ENCODE assay signal across 3 cellular contexts in the genomic region with DNA sequence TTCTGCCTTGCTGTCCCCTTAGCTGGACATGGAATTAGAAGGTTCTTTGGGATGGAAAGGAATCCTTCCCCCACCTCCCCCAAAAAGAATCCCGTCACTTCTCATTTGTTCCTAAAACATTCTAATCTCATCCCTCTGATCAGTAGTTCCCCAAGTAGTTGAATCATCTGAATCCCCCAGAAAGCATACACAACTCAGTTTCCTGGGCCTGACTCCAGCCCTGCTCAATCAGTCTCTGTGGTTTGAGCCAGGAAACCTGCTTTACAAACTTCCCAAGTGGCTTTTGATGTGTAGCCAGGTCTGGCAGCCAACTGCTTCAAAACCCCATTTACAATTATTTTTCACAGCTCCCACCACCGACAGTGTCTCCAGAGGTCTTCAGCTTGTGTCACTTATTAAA.
TF ChIP-seq lines count a peak whose summit lies in the region.

No MANE protein-coding gene starts in this region.

TF ChIP-seq in SK-N-SH, 30 proteins besides CTCF, POLR2A, EP300 and RAD21:
- TF ChIP-seq TCF12 (IDR thresholded peaks at IDR 0.05): peak; percentile 54
- TF ChIP-seq MEF2A (IDR thresholded peaks at IDR 0.05; ENCODE audit: borderline replicate concordance, low read depth): no peak
- no peak for TF ChIP-seq ELF1 (IDR thresholded peaks at IDR 0.05)
- TF ChIP-seq JUND (IDR thresholded peaks at IDR 0.05): peak; percentile 57
- TF ChIP-seq, protein P1, sequence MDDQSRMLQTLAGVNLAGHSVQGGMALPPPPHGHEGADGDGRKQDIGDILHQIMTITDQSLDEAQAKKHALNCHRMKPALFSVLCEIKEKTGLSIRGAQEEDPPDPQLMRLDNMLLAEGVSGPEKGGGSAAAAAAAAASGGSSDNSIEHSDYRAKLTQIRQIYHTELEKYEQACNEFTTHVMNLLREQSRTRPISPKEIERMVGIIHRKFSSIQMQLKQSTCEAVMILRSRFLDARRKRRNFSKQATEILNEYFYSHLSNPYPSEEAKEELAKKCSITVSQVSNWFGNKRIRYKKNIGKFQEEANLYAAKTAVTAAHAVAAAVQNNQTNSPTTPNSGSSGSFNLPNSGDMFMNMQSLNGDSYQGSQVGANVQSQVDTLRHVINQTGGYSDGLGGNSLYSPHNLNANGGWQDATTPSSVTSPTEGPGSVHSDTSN (IDR thresholded peaks at IDR 0.05): peak; percentile 61
- peak; percentile 78 for TF ChIP-seq NFIC (IDR thresholded peaks at IDR 0.05; ENCODE audit: borderline replicate concordance)
- peak; percentile 50; the same call in 1 of the 2 replicates for TF ChIP-seq FOSL2 (IDR thresholded peaks at IDR 0.05; ENCODE audit: borderline replicate concordance, low read depth)

TF ChIP-seq in SK-N-SH treated with all-trans-retinoic acid at 6 μM for 48 hours, 23 proteins besides CTCF, POLR2A, EP300 and RAD21:
- TF ChIP-seq TOX (CRISPR knock-in tag; IDR thresholded peaks at IDR 0.05; ENCODE audit: borderline replicate concordance) (no peak), CREB5 (CRISPR knock-in tag; IDR thresholded peaks at IDR 0.05; ENCODE audit: low read depth) (no peak), ZNF565 (CRISPR knock-in tag; conservative IDR thresholded peaks at IDR 0.05; ENCODE audit: low read depth) (no peak), CSDC2 (CRISPR knock-in tag; IDR thresholded peaks at IDR 0.05) (no peak), ZFP30 (CRISPR knock-in tag; IDR thresholded peaks at IDR 0.05) (no peak), CSRNP3 (CRISPR knock-in tag; IDR thresholded peaks at IDR 0.05) (no peak), GLIS3 (CRISPR knock-in tag; IDR thresholded peaks at IDR 0.05) (no peak), ZNF8 (CRISPR knock-in tag; IDR thresholded peaks at IDR 0.05) (no peak), ZNF70 (CRISPR knock-in tag; IDR thresholded peaks at IDR 0.05) (no peak), PPARA (CRISPR knock-in tag; IDR thresholded peaks at IDR 0.05; ENCODE audit: borderline replicate concordance) (no peak), OSR1 (CRISPR knock-in tag; IDR thresholded peaks at IDR 0.05) (no peak), RARB (CRISPR knock-in tag; IDR thresholded peaks at IDR 0.05) (no peak)
- TF ChIP-seq, protein P2, sequence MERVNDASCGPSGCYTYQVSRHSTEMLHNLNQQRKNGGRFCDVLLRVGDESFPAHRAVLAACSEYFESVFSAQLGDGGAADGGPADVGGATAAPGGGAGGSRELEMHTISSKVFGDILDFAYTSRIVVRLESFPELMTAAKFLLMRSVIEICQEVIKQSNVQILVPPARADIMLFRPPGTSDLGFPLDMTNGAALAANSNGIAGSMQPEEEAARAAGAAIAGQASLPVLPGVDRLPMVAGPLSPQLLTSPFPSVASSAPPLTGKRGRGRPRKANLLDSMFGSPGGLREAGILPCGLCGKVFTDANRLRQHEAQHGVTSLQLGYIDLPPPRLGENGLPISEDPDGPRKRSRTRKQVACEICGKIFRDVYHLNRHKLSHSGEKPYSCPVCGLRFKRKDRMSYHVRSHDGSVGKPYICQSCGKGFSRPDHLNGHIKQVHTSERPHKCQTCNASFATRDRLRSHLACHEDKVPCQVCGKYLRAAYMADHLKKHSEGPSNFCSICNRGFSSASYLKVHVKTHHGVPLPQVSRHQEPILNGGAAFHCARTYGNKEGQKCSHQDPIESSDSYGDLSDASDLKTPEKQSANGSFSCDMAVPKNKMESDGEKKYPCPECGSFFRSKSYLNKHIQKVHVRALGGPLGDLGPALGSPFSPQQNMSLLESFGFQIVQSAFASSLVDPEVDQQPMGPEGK (CRISPR knock-in tag; IDR thresholded peaks at IDR 0.05; ENCODE audit: borderline replicate concordance): no peak

TF ChIP-seq in GM23338, 12 proteins besides CTCF, POLR2A, EP300 and RAD21:
- TF ChIP-seq ETS1 (IDR thresholded peaks at IDR 0.05) (no peak), POLR2AphosphoS5 (IDR thresholded peaks at IDR 0.05; ENCODE audit: low read depth) (no peak), EZH2phosphoT487 (IDR thresholded peaks at IDR 0.05; ENCODE audit: unreplicated experiment) (no peak), CREB1 (CRISPR knock-in tag; IDR thresholded peaks at IDR 0.05; ENCODE audit: low read depth) (no peak)
- TF ChIP-seq, protein P3, sequence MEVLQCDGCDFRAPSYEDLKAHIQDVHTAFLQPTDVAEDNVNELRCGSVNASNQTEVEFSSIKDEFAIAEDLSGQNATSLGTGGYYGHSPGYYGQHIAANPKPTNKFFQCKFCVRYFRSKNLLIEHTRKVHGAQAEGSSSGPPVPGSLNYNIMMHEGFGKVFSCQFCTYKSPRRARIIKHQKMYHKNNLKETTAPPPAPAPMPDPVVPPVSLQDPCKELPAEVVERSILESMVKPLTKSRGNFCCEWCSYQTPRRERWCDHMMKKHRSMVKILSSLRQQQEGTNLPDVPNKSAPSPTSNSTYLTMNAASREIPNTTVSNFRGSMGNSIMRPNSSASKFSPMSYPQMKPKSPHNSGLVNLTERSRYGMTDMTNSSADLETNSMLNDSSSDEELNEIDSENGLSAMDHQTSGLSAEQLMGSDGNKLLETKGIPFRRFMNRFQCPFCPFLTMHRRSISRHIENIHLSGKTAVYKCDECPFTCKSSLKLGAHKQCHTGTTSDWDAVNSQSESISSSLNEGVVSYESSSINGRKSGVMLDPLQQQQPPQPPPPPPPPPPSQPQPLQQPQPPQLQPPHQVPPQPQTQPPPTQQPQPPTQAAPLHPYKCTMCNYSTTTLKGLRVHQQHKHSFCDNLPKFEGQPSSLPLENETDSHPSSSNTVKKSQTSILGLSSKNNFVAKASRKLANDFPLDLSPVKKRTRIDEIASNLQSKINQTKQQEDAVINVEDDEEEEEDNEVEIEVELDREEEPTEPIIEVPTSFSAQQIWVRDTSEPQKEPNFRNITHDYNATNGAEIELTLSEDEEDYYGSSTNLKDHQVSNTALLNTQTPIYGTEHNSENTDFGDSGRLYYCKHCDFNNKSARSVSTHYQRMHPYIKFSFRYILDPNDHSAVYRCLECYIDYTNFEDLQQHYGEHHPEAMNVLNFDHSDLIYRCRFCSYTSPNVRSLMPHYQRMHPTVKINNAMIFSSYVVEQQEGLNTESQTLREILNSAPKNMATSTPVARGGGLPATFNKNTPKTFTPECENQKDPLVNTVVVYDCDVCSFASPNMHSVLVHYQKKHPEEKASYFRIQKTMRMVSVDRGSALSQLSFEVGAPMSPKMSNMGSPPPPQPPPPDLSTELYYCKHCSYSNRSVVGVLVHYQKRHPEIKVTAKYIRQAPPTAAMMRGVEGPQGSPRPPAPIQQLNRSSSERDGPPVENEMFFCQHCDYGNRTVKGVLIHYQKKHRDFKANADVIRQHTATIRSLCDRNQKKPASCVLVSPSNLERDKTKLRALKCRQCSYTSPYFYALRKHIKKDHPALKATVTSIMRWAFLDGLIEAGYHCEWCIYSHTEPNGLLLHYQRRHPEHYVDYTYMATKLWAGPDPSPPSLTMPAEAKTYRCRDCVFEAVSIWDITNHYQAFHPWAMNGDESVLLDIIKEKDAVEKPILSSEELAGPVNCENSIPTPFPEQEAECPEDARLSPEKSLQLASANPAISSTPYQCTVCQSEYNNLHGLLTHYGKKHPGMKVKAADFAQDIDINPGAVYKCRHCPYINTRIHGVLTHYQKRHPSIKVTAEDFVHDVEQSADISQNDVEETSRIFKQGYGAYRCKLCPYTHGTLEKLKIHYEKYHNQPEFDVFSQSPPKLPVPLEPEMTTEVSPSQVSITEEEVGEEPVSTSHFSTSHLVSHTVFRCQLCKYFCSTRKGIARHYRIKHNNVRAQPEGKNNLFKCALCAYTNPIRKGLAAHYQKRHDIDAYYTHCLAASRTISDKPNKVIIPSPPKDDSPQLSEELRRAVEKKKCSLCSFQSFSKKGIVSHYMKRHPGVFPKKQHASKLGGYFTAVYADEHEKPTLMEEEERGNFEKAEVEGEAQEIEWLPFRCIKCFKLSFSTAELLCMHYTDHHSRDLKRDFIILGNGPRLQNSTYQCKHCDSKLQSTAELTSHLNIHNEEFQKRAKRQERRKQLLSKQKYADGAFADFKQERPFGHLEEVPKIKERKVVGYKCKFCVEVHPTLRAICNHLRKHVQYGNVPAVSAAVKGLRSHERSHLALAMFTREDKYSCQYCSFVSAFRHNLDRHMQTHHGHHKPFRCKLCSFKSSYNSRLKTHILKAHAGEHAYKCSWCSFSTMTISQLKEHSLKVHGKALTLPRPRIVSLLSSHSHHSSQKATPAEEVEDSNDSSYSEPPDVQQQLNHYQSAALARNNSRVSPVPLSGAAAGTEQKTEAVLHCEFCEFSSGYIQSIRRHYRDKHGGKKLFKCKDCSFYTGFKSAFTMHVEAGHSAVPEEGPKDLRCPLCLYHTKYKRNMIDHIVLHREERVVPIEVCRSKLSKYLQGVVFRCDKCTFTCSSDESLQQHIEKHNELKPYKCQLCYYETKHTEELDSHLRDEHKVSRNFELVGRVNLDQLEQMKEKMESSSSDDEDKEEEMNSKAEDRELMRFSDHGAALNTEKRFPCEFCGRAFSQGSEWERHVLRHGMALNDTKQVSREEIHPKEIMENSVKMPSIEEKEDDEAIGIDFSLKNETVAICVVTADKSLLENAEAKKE (CRISPR knock-in tag; IDR thresholded peaks at IDR 0.05): no peak
TF ChIP-seq in GM23338: peak in this region for 0.
